15 cellular contexts compared by ENCODE assay signal in the genomic region with DNA sequence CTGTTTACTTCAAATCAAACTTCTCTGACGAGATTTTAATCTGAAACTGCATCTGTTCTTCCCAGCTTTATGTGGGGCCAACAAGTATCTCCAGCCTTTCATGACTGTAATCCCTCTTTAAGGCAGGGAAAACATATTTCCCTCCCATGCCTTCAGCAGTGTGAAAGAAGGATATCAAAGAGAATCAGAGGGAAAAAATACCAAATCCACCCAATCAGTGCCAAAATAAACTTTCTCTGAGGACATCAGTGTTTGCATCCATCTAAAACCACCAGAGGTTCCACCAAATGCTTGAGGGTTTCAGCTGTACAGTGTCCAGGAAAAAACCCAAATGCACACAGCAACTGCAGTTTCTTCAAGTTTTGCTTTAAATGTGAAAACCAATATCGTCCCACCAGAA. TPM values are rescaled to one million over a fixed set of nuclear protein-coding genes. Genes with fewer than 3 reads are reported as not detected.
DNase-seq lines count a peak whose midpoint lies in the region; ATAC-seq, FAIRE-seq and TF ChIP-seq lines count a peak whose summit lies in the region.
"Had no signal": no experiment of that assay in that cellular context is flagged by ENCODE, and none has a peak within 500 bp of the region (broad histone marks: within the 10 kb centered on the region; RNA-seq: fewer than 3 reads in every experiment).

No MANE protein-coding gene starts in this region.

- intact Hi-C loops in Caco-2 (cut with micrococcal nuclease; ENCODE audit: unreplicated experiment) (no loop called here), gastrocnemius medialis (cut with DNase I; ENCODE audit: low total_unique reads) (no loop called here), kidney (cut with DNase I) (no loop called here)

- no peaks in the 10 kb centered on the region for H3K27me3 ChIP-seq in Caco-2 (replicated peaks; ENCODE audit: control insufficient read depth, insufficient read depth, low read length)
- no peaks in the 10 kb centered on the region; the same call in 1 of the 2 replicates for H3K27me3 ChIP-seq in SJSA1 (replicated peaks)
- no peaks in the 10 kb centered on the region for H3K27me3 ChIP-seq in esophagus (ENCODE audit: control insufficient read depth in 1 of 2, insufficient read depth in 2 of 2, low read length in 2 of 2)
- no peaks in the 10 kb centered on the region for H3K27me3 ChIP-seq in gastrocnemius medialis
- no peaks in the 10 kb centered on the region for H3K27me3 ChIP-seq in tibial nerve
- H3K27me3 ChIP-seq: esophagus muscularis mucosa had no signal

- peaks cover 69% of the 10 kb centered on the region for H3K36me3 Mint-ChIP-seq in Caco-2 (ENCODE audit: insufficient read depth, unreplicated experiment)

- no peaks in the 10 kb centered on the region for H3K9me3 ChIP-seq in Caco-2
- H3K9me3 ChIP-seq in SJSA1 (replicated peaks), result no peaks in the 10 kb centered on the region
- no peaks in the 10 kb centered on the region for H3K9me3 ChIP-seq in esophagus (ENCODE audit: control insufficient read depth in 2 of 2, insufficient read depth in 1 of 2, low read depth in 1 of 2, low read length in 1 of 2)
- H3K9me3 ChIP-seq in gastrocnemius medialis, result no peaks in the 10 kb centered on the region
- no peaks in the 10 kb centered on the region for H3K9me3 ChIP-seq in kidney (ENCODE audit: control insufficient read depth in 1 of 2, low read length in 2 of 2)
- no peaks in the 10 kb centered on the region for H3K9me3 ChIP-seq in tibial nerve
- H3K9me3 ChIP-seq: esophagus muscularis mucosa had no signal

- 23 to 54% methylated on average over 2 of the region's 2 CpGs for WGBS in esophagus, 2 donors
- 39 to 60% methylated on average over 2 of the region's 2 CpGs for WGBS in tibial nerve, 2 donors

- no peak overlapping the region for H3K9ac ChIP-seq in kidney (ENCODE audit: low read length in 2 of 2)

- no peak overlapping the region for H3K27ac Mint-ChIP-seq in Caco-2 (ENCODE audit: unreplicated experiment)

- DNase-seq in Caco-2 (no peak), SJSA1 (ENCODE audit: low read depth in 1 of 2, low spot score in 2 of 2) (no peak), gastrocnemius medialis (no peak), SKM-1 treated with dmso at 0.1 percent for 144 hours (lab: John Stamatoyannopoulos, UW; ENCODE audit: unreplicated experiment) (no peak), kidney (no peak), tibial nerve (ENCODE audit: low spot score in 2 of 2) (no peak)
- DNase-seq: activated T-cell treated with anti-CD3 and anti-CD28 coated beads, Interleukin-2, amount 50 U/mL, for 48 hours; NCI-H1436; NCI-H69; stimulated activated CD4-positive, alpha-beta T cell treated with anti-CD3 and anti-CD28 coated beads, Interleukin-15, amount 100 ng/mL, for 24 hours had no signal

- no peaks in the 10 kb centered on the region for H3K9me3 Mint-ChIP-seq in Caco-2 (ENCODE audit: unreplicated experiment)

- H3K4me1 ChIP-seq in Caco-2 (no peaks in the 10 kb centered on the region), SJSA1 (replicated peaks) (peaks cover 25% of the 10 kb centered on the region), esophagus (ENCODE audit: control insufficient read depth in 2 of 2, insufficient read depth in 2 of 2, low read length in 1 of 2) (peaks cover 2 to 12% of the 10 kb centered on the region in 2 donors), gastrocnemius medialis (peaks cover 22 to 28% of the 10 kb centered on the region in 2 donors), kidney (ENCODE audit: control insufficient read depth in 1 of 2, insufficient read depth in 1 of 2, low read depth in 1 of 2, low read length in 2 of 2) (no peaks in the 10 kb centered on the region), tibial nerve (peaks cover 0 to 38% (median 2%) of the 10 kb centered on the region in 4 donors)

- H3K4me1 Mint-ChIP-seq in Caco-2 (ENCODE audit: low read depth, unreplicated experiment), result no peaks in the 10 kb centered on the region

- no peak for FAIRE-seq in kidney (lab: Jason Lieb, UNC)
- FAIRE-seq: H1 had no signal

- no peak overlapping the region for H3K4me3 Mint-ChIP-seq in Caco-2 (ENCODE audit: unreplicated experiment)

- H3K27ac ChIP-seq in SJSA1, result peak overlapping the region; percentile 65
- peak overlapping the region; percentile 53 to 89 for H3K27ac ChIP-seq in esophagus (ENCODE audit: low read depth in 2 of 2, low read length in 1 of 2)
- peak overlapping the region; percentile 7 to 68 (median 47) for H3K27ac ChIP-seq in gastrocnemius medialis
- H3K27ac ChIP-seq in kidney (ENCODE audit: low read depth in 2 of 2, low read length in 2 of 2), result no peak overlapping the region
- peak overlapping the region in 2 of 4 donors; percentile 35 to 65 for H3K27ac ChIP-seq in tibial nerve

- no peak for TF ChIP-seq POLR2A in gastrocnemius medialis (IDR thresholded peaks at IDR 0.05)
- no peak for TF ChIP-seq POLR2A in tibial nerve (IDR thresholded peaks at IDR 0.05)

- no peaks in the 10 kb centered on the region for H3K27me3 Mint-ChIP-seq in Caco-2 (ENCODE audit: insufficient read depth, unreplicated experiment)

- POLR2A ChIA-PET in Caco-2 (lab: Charles Lee), result no interaction called here

- no peak for TF ChIP-seq EP300 in tibial nerve (IDR thresholded peaks at IDR 0.05)

- CTCF ChIA-PET in Caco-2 (lab: Charles Lee), result interaction anchor here (0.6 to 2.0 kb wide), 2 partner anchors 10 to 18 kb away, joined by 6 to 14 read pairs; no protein-coding TSS in a partner anchor

- ATAC-seq in gastrocnemius medialis, result no peak
- ATAC-seq in HG02970 (IDR thresholded peaks at IDR 0.05; ENCODE audit: low FRiP score, unreplicated experiment), result no peak

- TSS peak; percentile 4 for BruUV-seq in Caco-2 (replicated peaks; lab: Mats Ljungman, UMichigan)

- H3K36me3 ChIP-seq in Caco-2 (ENCODE audit: control insufficient read depth, insufficient read depth, low read length) (peaks cover 7% of the 10 kb centered on the region), SJSA1 (peaks cover 5% of the 10 kb centered on the region), esophagus (ENCODE audit: control insufficient read depth in 2 of 2, insufficient read depth in 2 of 2, low read length in 1 of 2) (peaks cover 0 to 17% of the 10 kb centered on the region in 2 donors), gastrocnemius medialis (no peaks in the 10 kb centered on the region), kidney (ENCODE audit: control insufficient read depth in 1 of 2, insufficient read depth in 2 of 2, low read length in 2 of 2) (peaks cover 15 to 39% of the 10 kb centered on the region in 2 donors), tibial nerve (peaks cover 0 to 26% (median 0%) of the 10 kb centered on the region in 3 donors)

- no peak for TF ChIP-seq CTCF in Caco-2 (IDR thresholded peaks at IDR 0.05; ENCODE audit: insufficient read depth in 1 of 2, low read depth in 1 of 2, low read length in 1 of 2, severe bottlenecking in 1 of 2, unreplicated experiment in 1 of 2)
- no peak for TF ChIP-seq CTCF in gastrocnemius medialis (IDR thresholded peaks at IDR 0.05 in 4 of 5, conservative IDR thresholded peaks at IDR 0.05 in 1 of 5)
- TF ChIP-seq CTCF in kidney (IDR thresholded peaks at IDR 0.05; ENCODE audit: borderline replicate concordance, extremely low read depth, insufficient read depth), result no peak
- TF ChIP-seq CTCF in tibial nerve (IDR thresholded peaks at IDR 0.05), result no peak

- in situ Hi-C loops in gastrocnemius medialis (cut with MboI; ENCODE audit: low sequenced_read_pairs in 4 of 4), result loop anchor here in 1 of 4 donors (25.0 kb wide), 1 partner anchor 243 kb away; no protein-coding TSS in a partner anchor

- H3K4me3 ChIP-seq in Caco-2 (ENCODE audit: low read depth, low read length) (no peak overlapping the region), SJSA1 (no peak overlapping the region), esophagus (ENCODE audit: low read depth in 1 of 2, low read length in 2 of 2) (no peak overlapping the region), gastrocnemius medialis (no peak overlapping the region), kidney (ENCODE audit: low read length in 2 of 2) (no peak overlapping the region), tibial nerve (no peak overlapping the region)
- H3K4me3 ChIP-seq: esophagus muscularis mucosa had no signal

RNA-seq across cellular contexts. Expression of a gene that starts 14.5 kb away (rescaled TPM):
- total RNA-seq in Caco-2 (2022) (25.5 and 26.9 TPM in 2 replicates), gastrocnemius medialis (10 to 100 TPM in 1 of 4 donors, 1 to 10 TPM in 3; 2.6 to 11.3 (median 5.1) TPM), kidney (22.9 TPM), tibial nerve (10 to 100 TPM; 19.3 to 43.9 (median 38.5) TPM)
- total RNA-seq in SJSA1 (2014; rRNA removed; shearing (Covaris generic)), result 13.6 and 18.9 TPM in 2 replicates
- polyA plus RNA-seq in esophagus (1 to 10 TPM; 3.4 to 4.6 TPM), kidney (ENCODE audit: insufficient read depth, low read depth, low replicate concordance) (13.8 TPM)

RNA-seq across cellular contexts. Expression of a gene that starts 39.8 kb away (rescaled TPM):
- total RNA-seq in Caco-2 (2022), result not detected in 2 replicates
- total RNA-seq in SJSA1 (2014; rRNA removed; shearing (Covaris generic)), result 1.6 TPM in 1 of 2 replicates, not detected in the other
- under 1 TPM in 1 of 2 donors, not detected in 1; 0.06 TPM for polyA plus RNA-seq in esophagus
- total RNA-seq in gastrocnemius medialis, result not detected
- 0.25 TPM for total RNA-seq in kidney
- not detected for polyA plus RNA-seq in kidney (ENCODE audit: insufficient read depth, low read depth, low replicate concordance)
- not detected for total RNA-seq in tibial nerve
- total RNA-seq: H1, SK-MEL-5 had no signal
- polyA plus RNA-seq: H1 had no signal

RNA-seq across cellular contexts. Expression of a gene that starts 52.8 kb away (rescaled TPM):
- total RNA-seq in Caco-2 (2022), result 5.6 and 7.1 TPM in 2 replicates
- 3.5 and 5.4 TPM in 2 replicates for total RNA-seq in SJSA1 (2014; rRNA removed; shearing (Covaris generic))
- polyA plus RNA-seq in esophagus, result under 1 TPM; 0.14 to 0.22 TPM
- total RNA-seq in gastrocnemius medialis, result under 1 TPM in 1 of 4 donors, not detected in 3; 0.31 TPM
- 4.6 TPM for total RNA-seq in kidney
- not detected for polyA plus RNA-seq in kidney (ENCODE audit: insufficient read depth, low read depth, low replicate concordance)
- total RNA-seq in tibial nerve, result 1 to 10 TPM in 3 of 4 donors, not detected in 1; 2.0 to 5.1 (median 2.1) TPM

Comparison
In these comparisons a context has a peak if more than half of its experiments do, and no peak if none do; other contexts are left out.
1. H3K27ac ChIP-seq: peak in SJSA1 (single experiment), esophagus (2 of 2) and gastrocnemius medialis (4 of 4); none in kidney (0 of 2).